ENCODE assay signal across 11 cellular contexts in the genomic region with DNA sequence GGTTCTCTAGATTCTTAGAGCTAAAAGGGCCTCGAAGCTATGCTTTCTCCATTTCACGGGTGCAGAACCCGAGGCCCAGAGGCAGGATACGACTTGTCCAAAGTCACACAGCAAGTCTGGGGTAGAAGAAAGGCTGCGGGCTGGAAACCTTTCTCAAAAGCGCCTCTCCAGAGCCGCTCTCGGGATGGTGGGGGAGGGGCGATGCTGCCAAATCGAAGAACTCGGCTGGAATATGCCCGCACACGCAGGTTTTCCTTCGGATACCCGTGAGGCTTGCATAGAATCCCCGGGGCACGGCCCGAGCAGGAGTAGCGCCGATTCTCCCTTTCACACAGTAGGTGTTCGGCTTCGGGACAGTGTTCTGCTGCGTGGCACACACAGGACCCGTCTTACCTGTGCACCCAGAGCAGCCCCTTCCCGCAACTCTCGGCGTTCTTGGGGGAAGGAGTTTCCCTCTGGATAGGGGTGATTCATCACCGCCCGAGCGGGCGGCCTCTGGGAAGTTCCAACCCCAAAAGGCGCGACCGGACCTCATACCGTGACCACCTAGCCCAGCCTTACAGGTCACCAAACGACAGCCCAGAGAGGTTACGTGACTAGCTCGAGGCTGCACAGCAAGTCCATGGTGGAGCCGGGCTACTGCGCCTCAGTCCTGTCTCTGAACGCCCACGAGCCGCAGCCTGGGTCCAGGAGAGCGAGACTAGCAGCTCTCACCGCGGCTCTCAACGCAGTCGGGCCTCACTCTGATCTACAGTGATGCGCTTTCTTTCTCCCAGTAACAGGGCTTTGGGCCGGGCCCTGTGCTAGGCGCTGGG. TPM values are rescaled to one million over a fixed set of nuclear protein-coding genes. Genes with fewer than 3 reads are reported as not detected.
A peak's percentile ranks its signal among the peaks of the same experiment; 100 is the strongest.
DNase-seq lines count a peak whose midpoint lies in the region; ATAC-seq, FAIRE-seq and TF ChIP-seq lines count a peak whose summit lies in the region.
"Had no signal": no experiment of that assay in that cellular context is flagged by ENCODE, and none has a peak within 500 bp of the region (broad histone marks: within the 10 kb centered on the region; RNA-seq: fewer than 3 reads in every experiment).

No MANE protein-coding gene starts in this region.

- H2AFZ ChIP-seq in MM.1S (ENCODE audit: low read length) = no peak overlapping the region

- FAIRE-seq in kidney (lab: Jason Lieb, UNC) = no peak

- H3K27ac Mint-ChIP-seq in glutamatergic neuron (ENCODE audit: unreplicated experiment) = peak overlapping the region; percentile 94
- no peak overlapping the region for H3K27ac Mint-ChIP-seq in stimulated activated naive CD8-positive, alpha-beta T cell treated with anti-CD3 and anti-CD28 coated beads, Interleukin-15, amount 100 ng/mL, for 72 hours

- peak; percentile 29 for DNase-seq in stimulated activated CD4-positive, alpha-beta T cell treated with anti-CD3 and anti-CD28 coated beads, Interleukin-15, amount 100 ng/mL, for 24 hours
- no peak for DNase-seq in stimulated activated CD4-positive, alpha-beta T cell treated with anti-CD3 and anti-CD28 coated beads, Interleukin-1b, Interleukin-23, amount 100 ng/mL, for 48 hours
- DNase-seq in MM.1S (no peak), glutamatergic neuron (peak; percentile 67), kidney (no peak)
- DNase-seq in stimulated activated naive CD8-positive, alpha-beta T cell treated with anti-CD3 and anti-CD28 coated beads, Interleukin-15, amount 100 ng/mL, for 72 hours = peak in 1 of 2 donors; percentile 17
- DNase-seq: NCI-H2029 had no signal

- H3K9me2 ChIP-seq in MM.1S (replicated peaks; ENCODE audit: insufficient read depth, low read length) = no peaks in the 10 kb centered on the region

- H3K27me3 ChIP-seq in MM.1S (replicated peaks; ENCODE audit: insufficient read depth, low read length) = peaks cover 87% of the 10 kb centered on the region

- no peaks in the 10 kb centered on the region for H3K79me2 ChIP-seq in MM.1S (ENCODE audit: low read length)

- peaks cover 4% of the 10 kb centered on the region; the same call in 1 of the 2 replicates for H3F3A ChIP-seq in MM.1S (ENCODE audit: insufficient read depth, low read length)

- no peaks in the 10 kb centered on the region for H4K20me1 ChIP-seq in MM.1S (ENCODE audit: insufficient read depth, low read length)

- H3K9me3 ChIP-seq in MM.1S (replicated peaks; ENCODE audit: insufficient read depth, low read length) = no peaks in the 10 kb centered on the region
- H3K9me3 ChIP-seq in kidney (ENCODE audit: control insufficient read depth in 1 of 2, low read length in 2 of 2) = no peaks in the 10 kb centered on the region

- H3K4me1 Mint-ChIP-seq in glutamatergic neuron (ENCODE audit: low read depth, unreplicated experiment) = peaks cover 14% of the 10 kb centered on the region
- H3K4me1 Mint-ChIP-seq in stimulated activated naive CD8-positive, alpha-beta T cell treated with anti-CD3 and anti-CD28 coated beads, Interleukin-15, amount 100 ng/mL, for 72 hours = peaks cover 81% of the 10 kb centered on the region

- peak overlapping the region; percentile 7; the same call in 1 of the 2 replicates for H3K4me2 ChIP-seq in MM.1S (ENCODE audit: low read depth, low read length)

- TF ChIP-seq CTCF in MM.1S (IDR thresholded peaks at IDR 0.05; ENCODE audit: low read length) = no peak
- no peak for TF ChIP-seq CTCF in glutamatergic neuron (IDR thresholded peaks at IDR 0.05; ENCODE audit: partially characterized antibody, unreplicated experiment)
- no peak for TF ChIP-seq CTCF in kidney (IDR thresholded peaks at IDR 0.05; ENCODE audit: borderline replicate concordance, extremely low read depth, insufficient read depth)

- H3K4me1 ChIP-seq in MM.1S (ENCODE audit: low read length) (peaks cover 6% of the 10 kb centered on the region; the same call in 1 of the 2 replicates), kidney (ENCODE audit: control insufficient read depth in 1 of 2, insufficient read depth in 1 of 2, low read depth in 1 of 2, low read length in 2 of 2) (peaks cover 6 to 17% of the 10 kb centered on the region in 2 donors)

- H3K9ac ChIP-seq in MM.1S (ENCODE audit: low read length) (no peak overlapping the region), kidney (ENCODE audit: low read length in 2 of 2) (no peak overlapping the region)

- H3K4me3 Mint-ChIP-seq in glutamatergic neuron (ENCODE audit: unreplicated experiment) = peak overlapping the region; percentile 86
- H3K4me3 Mint-ChIP-seq in stimulated activated naive CD8-positive, alpha-beta T cell treated with anti-CD3 and anti-CD28 coated beads, Interleukin-15, amount 100 ng/mL, for 72 hours = peak overlapping the region; percentile 60 to 82

- H3K4me3 ChIP-seq in MM.1S (ENCODE audit: low read length) = no peak overlapping the region
- no peak overlapping the region for H3K4me3 ChIP-seq in kidney (ENCODE audit: low read length in 2 of 2)

- intact Hi-C loops in kidney (cut with DNase I) = no loop called here

- H3K36me3 ChIP-seq in MM.1S (replicated peaks; ENCODE audit: insufficient read depth, low read length) (no peaks in the 10 kb centered on the region), kidney (ENCODE audit: control insufficient read depth in 1 of 2, insufficient read depth in 2 of 2, low read length in 2 of 2) (no peaks in the 10 kb centered on the region)

- ATAC-seq in stimulated activated naive CD8-positive, alpha-beta T cell treated with anti-CD3 and anti-CD28 coated beads, Interleukin-15, amount 100 ng/mL, for 72 hours = no peak
- ATAC-seq in GM18868 (IDR thresholded peaks at IDR 0.05; ENCODE audit: unreplicated experiment) = no peak
- ATAC-seq in HG02588 (IDR thresholded peaks at IDR 0.05; ENCODE audit: unreplicated experiment) = no peak
- ATAC-seq: HCT116 had no signal

- peaks cover 12% of the 10 kb centered on the region for H3K27me3 Mint-ChIP-seq in glutamatergic neuron (ENCODE audit: unreplicated experiment)
- peaks cover 100% of the 10 kb centered on the region for H3K27me3 Mint-ChIP-seq in stimulated activated naive CD8-positive, alpha-beta T cell treated with anti-CD3 and anti-CD28 coated beads, Interleukin-15, amount 100 ng/mL, for 72 hours

- no peaks in the 10 kb centered on the region for H3K36me3 Mint-ChIP-seq in glutamatergic neuron (ENCODE audit: unreplicated experiment)

- H3K9me3 Mint-ChIP-seq in glutamatergic neuron (ENCODE audit: unreplicated experiment) = peaks cover 2% of the 10 kb centered on the region
- no peaks in the 10 kb centered on the region for H3K9me3 Mint-ChIP-seq in stimulated activated naive CD8-positive, alpha-beta T cell treated with anti-CD3 and anti-CD28 coated beads, Interleukin-15, amount 100 ng/mL, for 72 hours

- H3K27ac ChIP-seq in MM.1S (ENCODE audit: low read length) (no peak overlapping the region), kidney (ENCODE audit: low read depth in 2 of 2, low read length in 2 of 2) (no peak overlapping the region)

RNA-seq across cellular contexts. Expression of a gene that starts 4.1 kb away (rescaled TPM):
- total RNA-seq in glutamatergic neuron (ENCODE audit: unreplicated experiment) = 24.3 TPM
- 2.7 TPM for total RNA-seq in kidney
- not detected for polyA plus RNA-seq in kidney (ENCODE audit: insufficient read depth, low read depth, low replicate concordance)
- total RNA-seq: RPMI7951 had no signal

Comparison
In these comparisons a context has a peak if more than half of its experiments do, and no peak if none do; other contexts are left out.
1. DNase-seq: peak in stimulated activated CD4-positive, alpha-beta T cell treated with anti-CD3 and anti-CD28 coated beads, Interleukin-15, amount 100 ng/mL, for 24 hours (single experiment) and glutamatergic neuron (single experiment); none in stimulated activated CD4-positive, alpha-beta T cell treated with anti-CD3 and anti-CD28 coated beads, Interleukin-1b, Interleukin-23, amount 100 ng/mL, for 48 hours (single experiment), MM.1S (single experiment) and kidney (single experiment).